25 cellular contexts compared by ENCODE assay signal in genomic region chrX:56804867-56805266, GRCh38.
DNase-seq lines count a peak whose midpoint lies in the region; ATAC-seq, FAIRE-seq and TF ChIP-seq lines count a peak whose summit lies in the region.
"Had no signal": no experiment of that assay in that cellular context is flagged by ENCODE, and none has a peak within 500 bp of the region (broad histone marks: within the 10 kb centered on the region; RNA-seq: fewer than 3 reads in every experiment).

No MANE protein-coding gene starts in this region.

- H3K27me3 ChIP-seq in bronchial epithelial cell (ENCODE audit: control insufficient read depth, insufficient read depth, low read length) (no peaks in the 10 kb centered on the region), trophoblast cell (ENCODE audit: insufficient read depth, low read length) (no peaks in the 10 kb centered on the region)

- H3K23ac ChIP-seq in trophoblast cell (ENCODE audit: low read length) = no peak overlapping the region

- TF ChIP-seq CTCF in GM13976 (IDR thresholded peaks at IDR 0.05; ENCODE audit: borderline replicate concordance, control extremely low read depth, extremely low read depth, insufficient read depth, missing control alignments) (no peak), bronchial epithelial cell (IDR thresholded peaks at IDR 0.05; ENCODE audit: insufficient read depth, low read length, severe bottlenecking) (no peak), epithelial cell of esophagus (IDR thresholded peaks at IDR 0.05; ENCODE audit: insufficient read depth, low read depth, low read length, missing control alignments) (no peak)

- no peak overlapping the region for H2BK5ac ChIP-seq in trophoblast cell (ENCODE audit: low read depth, low read length, poor library complexity)

- no peak for ATAC-seq in activated T-cell treated with anti-CD3 and anti-CD28 coated beads, Interleukin-2, amount 50 U/mL, for 72 hours (replicated peaks in 1 of 2)
- ATAC-seq: CD8-positive, alpha-beta T cell; HepG2; Panc1 had no signal

- no peak overlapping the region for H3K4me3 Mint-ChIP-seq in activated T-cell treated with anti-CD3 and anti-CD28 coated beads, Interleukin-2, amount 50 U/mL, for 72 hours
- H3K4me3 Mint-ChIP-seq: CD8-positive, alpha-beta T cell; H9 had no signal

- H3K9me3 Mint-ChIP-seq in activated T-cell treated with anti-CD3 and anti-CD28 coated beads, Interleukin-2, amount 50 U/mL, for 72 hours = no peaks in the 10 kb centered on the region
- H3K9me3 Mint-ChIP-seq: CD8-positive, alpha-beta T cell had no signal

- no peak overlapping the region for H3K27ac ChIP-seq in trophoblast cell (ENCODE audit: low read depth, low read length)
- H3K27ac ChIP-seq: GM23248, RWPE1 had no signal

- no peaks in the 10 kb centered on the region for H3K79me2 ChIP-seq in trophoblast cell (ENCODE audit: control insufficient read depth, insufficient read depth, low read length, poor library complexity)

- peaks cover 28% of the 10 kb centered on the region for H3K4me1 Mint-ChIP-seq in activated T-cell treated with anti-CD3 and anti-CD28 coated beads, Interleukin-2, amount 50 U/mL, for 72 hours (ENCODE audit: low read depth)

- no peak overlapping the region for H2BK120ac ChIP-seq in trophoblast cell (ENCODE audit: insufficient read depth, low read length, poor library complexity)

- H4K12ac ChIP-seq in trophoblast cell (ENCODE audit: low read depth, low read length) = no peak overlapping the region

- peaks cover 1 to 2% of the 10 kb centered on the region in 2 donors for H3K36me3 Mint-ChIP-seq in activated T-cell treated with anti-CD3 and anti-CD28 coated beads, Interleukin-2, amount 50 U/mL, for 72 hours (ENCODE audit: insufficient read depth in 2 of 2)

- no peak overlapping the region for H3K4ac ChIP-seq in trophoblast cell (ENCODE audit: low read depth, low read length)

- H2AK5ac ChIP-seq in trophoblast cell (ENCODE audit: low read length) = no peak overlapping the region

- H3K36me3 ChIP-seq in bronchial epithelial cell (ENCODE audit: control insufficient read depth, insufficient read depth, low read length) (no peaks in the 10 kb centered on the region), trophoblast cell (ENCODE audit: control insufficient read depth in 1 of 2, insufficient read depth in 2 of 2, low read length in 2 of 2) (peaks cover 0 to 3% of the 10 kb centered on the region in 2 experiments)

- H3K27me3 Mint-ChIP-seq in activated T-cell treated with anti-CD3 and anti-CD28 coated beads, Interleukin-2, amount 50 U/mL, for 72 hours (ENCODE audit: low read depth) = no peaks in the 10 kb centered on the region

- H3K4me2 ChIP-seq in trophoblast cell (ENCODE audit: low read length) = no peak overlapping the region

- H2BK12ac ChIP-seq in trophoblast cell (ENCODE audit: low read length) = no peak overlapping the region

- H3K18ac ChIP-seq in trophoblast cell (ENCODE audit: low read length) = no peak overlapping the region

- WGBS in trophoblast cell (ENCODE audit: extremely low coverage, insufficient coverage, insufficient read length) = no CpG with 5 or more reads among the region's 4 CpGs

- H3K14ac ChIP-seq in trophoblast cell (ENCODE audit: low read length) = no peak overlapping the region

- no peak overlapping the region for H2AFZ ChIP-seq in trophoblast cell (ENCODE audit: insufficient read depth, low read length, poor library complexity)
- H2AFZ ChIP-seq: GM23248 had no signal

- peaks cover 2 to 3% of the 10 kb centered on the region in 2 experiments for H3K4me1 ChIP-seq in trophoblast cell (ENCODE audit: control insufficient read depth in 1 of 2, insufficient read depth in 2 of 2, low read length in 2 of 2)
- H3K4me1 ChIP-seq: Caco-2 had no signal

- no peak overlapping the region for H4K8ac ChIP-seq in trophoblast cell (ENCODE audit: low read depth, low read length)

- H3K27ac Mint-ChIP-seq in activated T-cell treated with anti-CD3 and anti-CD28 coated beads, Interleukin-2, amount 50 U/mL, for 72 hours = no peak overlapping the region
- H3K27ac Mint-ChIP-seq: CD8-positive, alpha-beta T cell had no signal

- H3K79me1 ChIP-seq in trophoblast cell (ENCODE audit: low read length) = no peaks in the 10 kb centered on the region

- H4K91ac ChIP-seq in trophoblast cell (ENCODE audit: low read depth, low read length) = no peak overlapping the region

- peak; percentile 94 for FAIRE-seq in bronchial epithelial cell (lab: Jason Lieb, UNC)
- FAIRE-seq: GM18507, HepG2 had no signal

- DNase-seq in GM13976 (ENCODE audit: low spot score) (peak; percentile 1), bronchial epithelial cell (ENCODE audit: low read depth) (peak; percentile 75), epithelial cell of esophagus (ENCODE audit: low read depth) (peak; percentile 70), trophoblast cell (peak; percentile 5 to 51), hepatic stellate cell (ENCODE audit: low spot score) (no peak), NCI-H774 (lab: John Stamatoyannopoulos, UW) (no peak)
- no peak for DNase-seq in activated T-cell treated with anti-CD3 and anti-CD28 coated beads, Interleukin-2, amount 50 U/mL, for 72 hours
- DNase-seq: Caco-2; CD8-positive, alpha-beta T cell; DMS 273 treated with DMSO at 0.1 percent for 48 hours; DND-41; H9; Karpas-422; NCI-H1092; NCI-H1417 treated with DMSO at 0.1 percent for 48 hours; NCI-H1694 treated with DMSO at 0.1 percent for 48 hours; NCI-H2081; NCI-H2227 treated with DMSO at 0.1 percent for 48 hours; NCI-H526 treated with DMSO at 0.1 percent for 48 hours; SHP77 had no signal

- H3K9ac ChIP-seq in trophoblast cell (ENCODE audit: low read length) = no peak overlapping the region
- H3K9ac ChIP-seq: GM23248 had no signal

- H3K4me3 ChIP-seq in bronchial epithelial cell (ENCODE audit: low read depth, low read length) = no peak overlapping the region
- H3K4me3 ChIP-seq in epithelial cell of esophagus (ENCODE audit: low read length) = no peak overlapping the region
- no peak overlapping the region for H3K4me3 ChIP-seq in trophoblast cell (ENCODE audit: low read depth, low read length)
- H3K4me3 ChIP-seq: GM23248 had no signal

- in situ Hi-C loops in GM13976 (cut with MboI; ENCODE audit: low sequenced_read_pairs, unreplicated experiment) = no loop called here

- no peaks in the 10 kb centered on the region for H3K9me3 ChIP-seq in trophoblast cell (ENCODE audit: insufficient read depth, low read depth, low read length)
- H3K9me3 ChIP-seq: Caco-2 had no signal

Comparison
In these comparisons a context has a peak if more than half of its experiments do, and no peak if none do; other contexts are left out.
1. DNase-seq: peak in GM13976 (single experiment), bronchial epithelial cell (single experiment), epithelial cell of esophagus (single experiment) and trophoblast cell (2 of 2); none in activated T-cell treated with anti-CD3 and anti-CD28 coated beads, Interleukin-2, amount 50 U/mL, for 72 hours (0 of 2), hepatic stellate cell (single experiment) and NCI-H774 (single experiment).